In genomic region chr2:239576784-239577183, GRCh38 we compare ENCODE assay signal across 21 cellular contexts.
"Had no signal": no experiment of that assay in that cellular context is flagged by ENCODE, and none has a peak within 500 bp of the region (broad histone marks: within the 10 kb centered on the region; RNA-seq: fewer than 3 reads in every experiment).

No MANE protein-coding gene starts in this region.

- H3K4me1 ChIP-seq: SJSA1 had no signal

- H3K4me1 Mint-ChIP-seq: T-cell had no signal

- H3K4me3 ChIP-seq: MG63, SJSA1, SK-N-MC had no signal

- H3K27ac Mint-ChIP-seq: T-cell had no signal

- H3K9me3 Mint-ChIP-seq: T-cell had no signal

- H3K27ac ChIP-seq: SJSA1, SK-N-MC had no signal

- DNase-seq: IMR-90, Karpas-422, KG1, MG63, NCI-H1092 treated with DMSO at 0.1 percent for 48 hours, NCI-H1436, NCI-H187, NCI-H2029, NCI-H2081 treated with DMSO at 0.1 percent for 48 hours, NCI-H226, NCI-H446, NCI-H510A, NCI-H524 treated with DMSO at 0.1 percent for 48 hours, NCI-H774, Right ventricle myocardium superior, RPMI8226, SIG-M5, T-cell had no signal

- ATAC-seq: T-cell had no signal

- FAIRE-seq: RCC 7860 had no signal

- H3K36me3 Mint-ChIP-seq: T-cell had no signal

- H3K27me3 ChIP-seq: MG63 had no signal

- H3K9me3 ChIP-seq: MG63, SJSA1 had no signal

- H3K4me3 Mint-ChIP-seq: T-cell had no signal

- H3K36me3 ChIP-seq: MG63, SJSA1 had no signal
